33 cellular contexts compared by ENCODE assay signal in the genomic region with DNA sequence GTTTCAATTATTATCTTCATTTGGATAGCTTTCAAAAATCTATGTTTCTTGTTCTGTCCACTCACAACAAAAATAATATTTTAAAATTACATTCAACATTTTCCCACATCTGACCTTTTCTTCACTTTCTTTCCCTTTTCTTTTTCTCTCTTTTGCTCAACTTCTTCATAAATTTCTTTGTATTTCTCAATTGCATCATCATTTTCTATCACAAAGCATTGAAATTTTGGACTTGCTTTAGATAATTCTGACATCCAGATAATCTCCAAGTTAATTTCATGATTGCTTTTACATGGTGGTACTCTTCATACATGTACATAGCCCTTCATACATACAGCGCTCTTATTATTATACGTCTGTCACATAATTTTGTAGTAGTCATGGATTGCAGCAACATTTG.
"Had no signal": no experiment of that assay in that cellular context is flagged by ENCODE, and none has a peak within 500 bp of the region (broad histone marks: within the 10 kb centered on the region; RNA-seq: fewer than 3 reads in every experiment).

No MANE protein-coding gene starts in this region.

- H3K4me3 ChIP-seq: adrenal gland, body of pancreas, breast epithelium had no signal

- H3K27ac ChIP-seq: adrenal gland, body of pancreas, brain microvascular endothelial cell, breast epithelium, WERI-Rb-1 had no signal

- H3K36me3 ChIP-seq: adrenal gland, brain microvascular endothelial cell, breast epithelium had no signal

- ATAC-seq: activated CD4-positive, alpha-beta T cell treated with anti-CD3 and anti-CD28 coated beads for 36 hours; activated CD4-positive, CD25-positive, alpha-beta regulatory T cell treated with anti-CD3 and anti-CD28 coated beads, Interleukin-2, amount 50 U/mL, for 24 hours; activated CD8-positive, alpha-beta T cell treated with anti-CD3 and anti-CD28 coated beads for 36 hours; activated naive CD4-positive, alpha-beta T cell treated with anti-CD3 and anti-CD28 coated beads, Interleukin-2, amount 50 U/mL, for 72 hours; activated T-cell treated with anti-CD3 and anti-CD28 coated beads, Interleukin-2, amount 50 U/mL, for 4 hours; activated T-cell treated with anti-CD3 and anti-CD28 coated beads, Interleukin-2, amount 50 U/mL, for 72 hours; activated T-helper 17 cell treated with anti-CD3 and anti-CD28 coated beads, Interleukin-2, amount 50 U/mL, for 72 hours; body of pancreas; WTC11 had no signal

- H3K9me3 ChIP-seq: adrenal gland, body of pancreas, breast epithelium had no signal

- FAIRE-seq: astrocyte had no signal

- DNase-seq: activated CD4-positive, alpha-beta memory T cell treated with anti-CD3 and anti-CD28 coated beads for 36 hours; activated CD4-positive, alpha-beta T cell treated with anti-CD3 and anti-CD28 coated beads for 1 hour; activated CD4-positive, alpha-beta T cell treated with anti-CD3 and anti-CD28 coated beads for 36 hours; activated CD4-positive, alpha-beta T cell treated with anti-CD3 and anti-CD28 coated beads for 48 hours; activated CD4-positive, alpha-beta T cell treated with anti-CD3 and anti-CD28 coated beads, Interleukin-2, amount 10 ng/mL, durations not matched to agents 7 days and 5 days; activated CD4-positive, CD25-positive, alpha-beta regulatory T cell; activated CD8-positive, alpha-beta memory T cell treated with anti-CD3 and anti-CD28 coated beads, Interleukin-2, amount 50 U/mL, for 4 hours; activated CD8-positive, alpha-beta T cell treated with anti-CD3 and anti-CD28 coated beads for 36 hours; activated effector memory CD4-positive, alpha-beta T cell treated with anti-CD3 and anti-CD28 coated beads, Interleukin-2, amount 50 U/mL, for 16 hours; activated gamma-delta T cell treated with Interleukin-2 at 50 U/mL for 16 hours; activated naive CD4-positive, alpha-beta T cell; activated naive CD4-positive, alpha-beta T cell treated with anti-CD3 and anti-CD28 coated beads for 36 hours; activated naive CD4-positive, alpha-beta T cell treated with anti-CD3 and anti-CD28 coated beads, Interleukin-2, amount 50 U/mL, for 16 hours; activated naive CD8-positive, alpha-beta T cell treated with anti-CD3 and anti-CD28 coated beads for 36 hours; activated T-cell treated with anti-CD3 and anti-CD28 coated beads for 4 hours; activated T-cell treated with anti-CD3 and anti-CD28 coated beads, Interleukin-2, amount 50 U/mL, for 1 hour; activated T-cell treated with anti-CD3 and anti-CD28 coated beads, Interleukin-2, amount 50 U/mL, for 4 hours; activated T-cell treated with anti-CD3 and anti-CD28 coated beads, Interleukin-2, amount 50 U/mL, for 72 hours; adrenal gland; amniotic stem cell; aorta; body of pancreas; brain microvascular endothelial cell; central memory CD4-positive, alpha-beta T cell; T-helper 2 cell; T-helper 9 cell; WERI-Rb-1 had no signal

- H3K4me1 ChIP-seq: adrenal gland, body of pancreas, breast epithelium had no signal

- H3K27me3 ChIP-seq: adrenal gland, body of pancreas, brain microvascular endothelial cell, breast epithelium had no signal
